1 cellular context compared by ENCODE assay signal in genomic region chr12:76137611-76138010, GRCh38.
TF ChIP-seq lines count a peak whose summit lies in the region.

No MANE protein-coding gene starts in this region.

TF ChIP-seq in WTC11, 78 proteins besides CTCF, POLR2A, EP300 and RAD21 (continued from another document):
- no peak for TF ChIP-seq HMGXB4 (CRISPR knock-in tag; IDR thresholded peaks at IDR 0.05)
- TF ChIP-seq PRDM15 (CRISPR knock-in tag; IDR thresholded peaks at IDR 0.05) = no peak
- TF ChIP-seq TEAD4 (CRISPR knock-in tag; IDR thresholded peaks at IDR 0.05) = no peak
- TF ChIP-seq ZNF671 (CRISPR knock-in tag; IDR thresholded peaks at IDR 0.05) = no peak
- no peak for TF ChIP-seq SP1 (CRISPR knock-in tag; conservative IDR thresholded peaks at IDR 0.05)
- TF ChIP-seq ZNF423 (CRISPR knock-in tag; IDR thresholded peaks at IDR 0.05) = no peak
- TF ChIP-seq IRF1 (CRISPR knock-in tag; IDR thresholded peaks at IDR 0.05) = no peak
- no peak for TF ChIP-seq ZNF425 (CRISPR knock-in tag; conservative IDR thresholded peaks at IDR 0.05)
- no peak for TF ChIP-seq ZNF138 (CRISPR knock-in tag; conservative IDR thresholded peaks at IDR 0.05)
- TF ChIP-seq ERG (CRISPR knock-in tag; IDR thresholded peaks at IDR 0.05) = no peak
- TF ChIP-seq FOXK1 (CRISPR knock-in tag; IDR thresholded peaks at IDR 0.05) = no peak
- no peak for TF ChIP-seq PREB (CRISPR knock-in tag; IDR thresholded peaks at IDR 0.05; ENCODE audit: borderline replicate concordance)
- no peak for TF ChIP-seq MLX (CRISPR knock-in tag; IDR thresholded peaks at IDR 0.05)
- no peak for TF ChIP-seq ZNF512 (CRISPR knock-in tag; IDR thresholded peaks at IDR 0.05; ENCODE audit: borderline replicate concordance)
- TF ChIP-seq E2F4 (CRISPR knock-in tag; IDR thresholded peaks at IDR 0.05; ENCODE audit: borderline replicate concordance, low read depth) = no peak
- TF ChIP-seq ATF1 (CRISPR knock-in tag; IDR thresholded peaks at IDR 0.05) = no peak
- no peak for TF ChIP-seq AFF4 (CRISPR knock-in tag; IDR thresholded peaks at IDR 0.05; ENCODE audit: borderline replicate concordance)
